Comparison of ENCODE assay signal across 8 cellular contexts in genomic region chr5:159331099-159331973, GRCh38. TPM values are rescaled to one million over a fixed set of nuclear protein-coding genes. Genes with fewer than 3 reads are reported as not detected.
DNase-seq lines count a peak whose midpoint lies in the region; ATAC-seq and TF ChIP-seq lines count a peak whose summit lies in the region.

No MANE protein-coding gene starts in this region.

- POLR2A ChIA-PET in AG04449 (lab: Yijun Ruan, JAX), result no interaction called here

- peaks cover 43% of the 10 kb centered on the region for H3K27me3 ChIP-seq in cardiac muscle cell
- H3K27me3 ChIP-seq in psoas muscle (ENCODE audit: insufficient read depth in 3 of 3, low read length in 2 of 3), result peaks cover 0 to 39% (median 12%) of the 10 kb centered on the region in 3 donors

- H3K36me3 ChIP-seq in SK-N-MC (ENCODE audit: insufficient read depth, low read length) (no peaks in the 10 kb centered on the region), cardiac muscle cell (no peaks in the 10 kb centered on the region), psoas muscle (ENCODE audit: insufficient read depth in 1 of 2, low read depth in 1 of 2) (no peaks in the 10 kb centered on the region)

- DNase-seq in AG04449 (ENCODE audit: low read depth, low spot score) (no peak), SK-N-MC (ENCODE audit: low read depth, low spot score) (no peak), cardiac muscle cell (ENCODE audit: low read depth in 1 of 2, low spot score in 1 of 2) (peak; percentile 64 to 68), psoas muscle (peak; percentile 66 to 70), COLO829 (ENCODE audit: low spot score) (no peak)
- peak; percentile 83 for DNase-seq in activated naive CD4-positive, alpha-beta T cell treated with Interleukin-2 at 50 U/mL for 16 hours

- TF ChIP-seq CTCF in AG04449 (IDR thresholded peaks at IDR 0.05; ENCODE audit: insufficient read depth, low read length, missing control alignments), result peak; percentile 79
- peak; percentile 81 for TF ChIP-seq CTCF in cardiac muscle cell (IDR thresholded peaks at IDR 0.05; ENCODE audit: low read depth, low read length)
- peak; percentile 41 for TF ChIP-seq CTCF in psoas muscle (IDR thresholded peaks at IDR 0.05)

- peak overlapping the region; percentile 52 for H3K9ac ChIP-seq in SK-N-MC (ENCODE audit: insufficient read length)

- ATAC-seq in GM18867 (IDR thresholded peaks at IDR 0.05; ENCODE audit: unreplicated experiment), result peak; percentile 63
- ATAC-seq in HG03280 (IDR thresholded peaks at IDR 0.05; ENCODE audit: unreplicated experiment), result peak; percentile 58
- ATAC-seq in psoas muscle, result peak; percentile 27 to 67 (median 54)

- H3K4me3 ChIP-seq in AG04449 (ENCODE audit: low read depth, low read length), result peak overlapping the region; percentile 54
- peak overlapping the region; percentile 77 for H3K4me3 ChIP-seq in SK-N-MC
- H3K4me3 ChIP-seq in cardiac muscle cell, result peak overlapping the region; percentile 47
- H3K4me3 ChIP-seq in psoas muscle, result peak overlapping the region; percentile 54

- CTCF ChIA-PET in AG04449 (lab: Yijun Ruan, JAX), result interaction anchor here (0.7 to 2.1 kb wide), 5 partner anchors 10 to 37 kb away, joined by 3 to 11 read pairs (median 3); no protein-coding TSS in a partner anchor

- H3K27ac ChIP-seq in SK-N-MC (no peak overlapping the region), cardiac muscle cell (no peak overlapping the region), psoas muscle (no peak overlapping the region)

- H3K4me1 ChIP-seq in cardiac muscle cell (ENCODE audit: low read depth) (peaks cover 6% of the 10 kb centered on the region), psoas muscle (no peaks in the 10 kb centered on the region)

- H3K9me3 ChIP-seq in SK-N-MC (ENCODE audit: low read depth, low read length), result no peaks in the 10 kb centered on the region
- H3K9me3 ChIP-seq in cardiac muscle cell (ENCODE audit: low read depth), result no peaks in the 10 kb centered on the region
- no peaks in the 10 kb centered on the region for H3K9me3 ChIP-seq in psoas muscle

- WGBS in psoas muscle, 3 donors, result 6 to 9% (median 7%) methylated on average over 39 to 50 of the region's 50 CpGs

- intact Hi-C loops in psoas muscle (cut with DNase I), result no loop called here

RNA-seq across cellular contexts. Expression of gene IL12B, which starts 1.0 kb away (rescaled TPM):
- total RNA-seq in cardiac muscle cell, result not detected in 2 replicates
- polyA plus RNA-seq in cardiac muscle cell, result not detected in 2 replicates
- not detected for total RNA-seq in psoas muscle
- not detected for polyA plus RNA-seq in psoas muscle

Comparison
In these comparisons a context has a peak if more than half of its experiments do, and no peak if none do; other contexts are left out.
1. DNase-seq: peak in activated naive CD4-positive, alpha-beta T cell treated with Interleukin-2 at 50 U/mL for 16 hours (single experiment), cardiac muscle cell (2 of 2) and psoas muscle (2 of 2); none in AG04449 (single experiment), SK-N-MC (single experiment) and COLO829 (single experiment).
2. Peak in every context shown above with its lines, with median percentiles within 50 percentile points of each other: H3K4me3 ChIP-seq, CTCF ChIP-seq and ATAC-seq.